Comparison of ENCODE assay signal across 1 cellular context in the genomic region with DNA sequence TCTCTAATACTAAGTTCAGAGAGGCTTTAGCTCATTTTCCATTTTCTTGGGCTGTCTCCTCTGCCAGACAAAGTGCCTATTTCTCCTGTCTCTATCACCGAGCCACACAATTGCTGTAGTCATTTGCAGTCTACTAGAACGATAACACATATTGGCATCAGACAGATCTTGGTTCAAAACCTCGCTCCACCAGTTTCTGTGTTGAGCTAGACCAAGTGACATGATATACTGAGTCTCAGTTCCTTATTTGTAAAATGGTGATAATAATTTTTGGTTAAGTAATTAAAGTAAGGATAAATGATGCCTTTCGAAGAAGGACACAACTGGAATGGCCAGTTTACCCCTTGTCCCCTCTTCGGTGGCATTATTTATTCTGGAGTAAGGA.
TF ChIP-seq lines count a peak whose summit lies in the region.

No MANE protein-coding gene starts in this region.

TF ChIP-seq in IMR-90, 13 proteins besides CTCF, POLR2A, EP300 and RAD21 (continued from another document):
- TF ChIP-seq USF2 (IDR thresholded peaks at IDR 0.05; ENCODE audit: low read depth, low read length) (no peak), MXI1 (IDR thresholded peaks at IDR 0.05; ENCODE audit: borderline replicate concordance, low read depth, low read length) (no peak), NFE2L2 (IDR thresholded peaks at IDR 0.05; ENCODE audit: low read depth, low read length) (no peak), BHLHE40 (IDR thresholded peaks at IDR 0.05; ENCODE audit: low read depth, low read length) (no peak), RCOR1 (IDR thresholded peaks at IDR 0.05; ENCODE audit: insufficient replicate concordance, low read length) (no peak), MAZ (IDR thresholded peaks at IDR 0.05; ENCODE audit: borderline replicate concordance, low read depth, low read length) (no peak), ELK1 (IDR thresholded peaks at IDR 0.05; ENCODE audit: borderline replicate concordance, low read depth, low read length) (no peak), RFX5 (IDR thresholded peaks at IDR 0.05; ENCODE audit: low read depth, low read length) (no peak), CEBPB (IDR thresholded peaks at IDR 0.05; ENCODE audit: low read depth, low read length) (no peak), SMC3 (IDR thresholded peaks at IDR 0.05; ENCODE audit: low read depth, low read length) (no peak), CHD1 (IDR thresholded peaks at IDR 0.05; ENCODE audit: low read depth, low read length) (no peak)
